12 cellular contexts compared by ENCODE assay signal in the genomic region with DNA sequence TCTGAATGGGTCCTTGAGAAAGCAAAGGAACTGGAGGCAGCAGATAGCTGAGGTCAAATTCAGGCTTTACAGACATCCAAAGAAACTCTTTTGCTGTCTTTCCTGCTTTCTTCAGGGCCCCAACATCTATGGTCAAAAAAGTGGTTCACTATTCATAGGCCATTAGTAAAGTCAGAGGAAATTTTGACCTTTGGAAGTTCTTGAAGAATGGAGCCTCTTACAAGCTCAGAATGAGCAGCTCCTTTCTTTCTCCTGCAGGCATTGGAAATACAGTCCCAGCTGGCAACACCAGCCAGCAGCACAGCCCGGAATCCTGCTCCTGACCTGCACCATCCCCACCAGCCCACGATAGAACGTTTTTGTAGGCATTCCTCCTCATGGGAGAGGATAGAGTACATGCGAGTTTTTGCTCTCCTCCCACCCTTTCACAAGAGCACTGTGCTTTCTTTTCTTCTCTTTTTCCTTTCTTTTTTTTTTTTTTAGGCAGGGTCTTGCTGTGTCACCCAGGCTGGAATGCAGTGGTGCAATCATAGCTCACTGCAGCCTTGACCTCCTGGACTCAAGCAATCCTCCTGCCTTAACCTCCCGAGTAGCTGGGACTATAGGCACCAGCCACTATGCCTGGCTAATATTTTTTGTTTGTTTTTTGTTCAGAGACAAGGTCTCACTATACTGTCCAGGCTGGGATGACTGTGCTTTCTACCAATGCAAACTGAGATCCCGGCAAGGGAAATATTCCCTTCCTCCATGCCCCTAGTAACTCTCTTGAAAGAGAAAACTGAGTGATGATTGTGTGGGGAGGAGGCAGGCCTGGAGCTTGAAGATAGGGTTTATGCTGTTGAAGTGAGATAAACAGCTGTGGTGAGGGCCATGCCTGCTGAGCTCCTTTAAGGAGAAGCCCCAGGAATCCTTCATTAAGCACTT.
DNase-seq lines count a peak whose midpoint lies in the region; TF ChIP-seq lines count a peak whose summit lies in the region.
"Had no signal": no experiment of that assay in that cellular context is flagged by ENCODE, and none has a peak within 500 bp of the region (broad histone marks: within the 10 kb centered on the region; RNA-seq: fewer than 3 reads in every experiment).

No MANE protein-coding gene starts in this region.

- BruUV-seq in MCF 10A (replicated peaks; lab: Mats Ljungman, UMichigan), result no TSS peak

- H3K4me1 Mint-ChIP-seq in MCF 10A (ENCODE audit: insufficient read depth, unreplicated experiment), result peaks cover 7% of the 10 kb centered on the region
- peaks cover 12% of the 10 kb centered on the region for H3K4me1 Mint-ChIP-seq in mesothelial cell of epicardium

- DNase-seq in breast epithelium (ENCODE audit: low spot score in 2 of 2) (no peak), MCF 10A (ENCODE audit: unreplicated experiment) (no peak), cardiac fibroblast (ENCODE audit: low read depth in 2 of 2) (peak; percentile 50 to 70), mesothelial cell of epicardium (ENCODE audit: low spot score in 2 of 2, unreplicated experiment in 2 of 2) (no peak), vagina (ENCODE audit: extremely low spot score in 2 of 2) (no peak), NK-92 (lab: John Stamatoyannopoulos, UW; ENCODE audit: unreplicated experiment) (no peak), NCI-H1092 (lab: John Stamatoyannopoulos, UW) (no peak), HCEC 1CT (no peak)
- DNase-seq: activated T-cell treated with anti-CD3 and anti-CD28 coated beads, Interleukin-2, amount 50 U/mL, for 48 hours; effector memory CD4-positive, alpha-beta T cell; NCI-H2029; upper lobe of right lung had no signal

- H3K9me3 Mint-ChIP-seq in MCF 10A (ENCODE audit: unreplicated experiment) (no peaks in the 10 kb centered on the region), mesothelial cell of epicardium (peaks cover 8% of the 10 kb centered on the region)

- no peak for TF ChIP-seq POLR2A in breast epithelium (IDR thresholded peaks at IDR 0.05)
- no peak for TF ChIP-seq POLR2A in vagina (IDR thresholded peaks at IDR 0.05)

- H3K27ac ChIP-seq in breast epithelium (peak overlapping the region; percentile 68 to 87), vagina (peak overlapping the region; percentile 59)

- CTCF ChIA-PET in MCF 10A (lab: Yijun Ruan, JAX), result interaction anchor here (0.9 kb wide), 1 partner anchor 147 kb away, joined by 3 read pairs; no protein-coding TSS in a partner anchor

- H3K27ac Mint-ChIP-seq in MCF 10A (ENCODE audit: low read depth, unreplicated experiment) (no peak overlapping the region), mesothelial cell of epicardium (peak overlapping the region; percentile 30)

- intact Hi-C loops in breast epithelium (cut with DNase I; ENCODE audit: low total_unique reads), result no loop called here
- intact Hi-C loops in MCF 10A (cut with micrococcal nuclease), result no loop called here
- intact Hi-C loops in vagina (cut with DNase I), result no loop called here

- H3K4me1 ChIP-seq in breast epithelium (peaks cover 0 to 3% of the 10 kb centered on the region in 2 donors), vagina (peaks cover 42% of the 10 kb centered on the region)

- no peaks in the 10 kb centered on the region for H3K27me3 ChIP-seq in breast epithelium
- H3K27me3 ChIP-seq in vagina, result no peaks in the 10 kb centered on the region
- H3K27me3 ChIP-seq: upper lobe of right lung had no signal

- H3K4me3 ChIP-seq in breast epithelium (no peak overlapping the region), cardiac fibroblast (replicated peaks in 1 of 2; ENCODE audit: low read depth in 2 of 2, low read length in 2 of 2) (no peak overlapping the region), vagina (no peak overlapping the region)
- H3K4me3 ChIP-seq: upper lobe of right lung had no signal

- H3K27me3 Mint-ChIP-seq in MCF 10A (ENCODE audit: insufficient read depth, unreplicated experiment) (no peaks in the 10 kb centered on the region), mesothelial cell of epicardium (ENCODE audit: low read depth) (no peaks in the 10 kb centered on the region)

- no peaks in the 10 kb centered on the region for H3K36me3 Mint-ChIP-seq in MCF 10A (ENCODE audit: insufficient read depth, unreplicated experiment)
- peaks cover 6% of the 10 kb centered on the region for H3K36me3 Mint-ChIP-seq in mesothelial cell of epicardium

- H3K4me3 Mint-ChIP-seq in MCF 10A (ENCODE audit: unreplicated experiment), result no peak overlapping the region
- no peak overlapping the region for H3K4me3 Mint-ChIP-seq in mesothelial cell of epicardium

- no peaks in the 10 kb centered on the region for H3K9me3 ChIP-seq in breast epithelium
- H3K9me3 ChIP-seq in vagina, result no peaks in the 10 kb centered on the region
- H3K9me3 ChIP-seq: upper lobe of right lung had no signal

- no peak for TF ChIP-seq CTCF in breast epithelium (IDR thresholded peaks at IDR 0.05)
- TF ChIP-seq CTCF in MCF 10A (IDR thresholded peaks at IDR 0.05; ENCODE audit: unreplicated experiment), result no peak
- TF ChIP-seq CTCF in cardiac fibroblast (IDR thresholded peaks at IDR 0.05; ENCODE audit: low read depth, low read length), result no peak
- TF ChIP-seq CTCF in mesothelial cell of epicardium (IDR thresholded peaks at IDR 0.05; ENCODE audit: unreplicated experiment), result no peak
- TF ChIP-seq CTCF in vagina (IDR thresholded peaks at IDR 0.05), result no peak

- POLR2A ChIA-PET in MCF 10A (lab: Yijun Ruan, JAX), result interaction anchor here (0.9 kb wide), 1 partner anchor 66 kb away, joined by 3 read pairs; no protein-coding TSS in a partner anchor

- H3K36me3 ChIP-seq in breast epithelium, result no peaks in the 10 kb centered on the region
- no peaks in the 10 kb centered on the region for H3K36me3 ChIP-seq in vagina
- H3K36me3 ChIP-seq: upper lobe of right lung had no signal

Comparison
In these comparisons a context has a peak if more than half of its experiments do, and no peak if none do; other contexts are left out.
1. DNase-seq: peak in cardiac fibroblast (2 of 2); none in breast epithelium (0 of 2), MCF 10A (single experiment), mesothelial cell of epicardium (0 of 2), vagina (0 of 2), NK-92 (single experiment), NCI-H1092 (single experiment) and HCEC 1CT (single experiment).